Comparison of ENCODE assay signal across 1 cellular context in genomic region chr5:143258559-143259253, GRCh38.
A peak's percentile ranks its signal among the peaks of the same experiment; 100 is the strongest.
TF ChIP-seq lines count a peak whose summit lies in the region.

No MANE protein-coding gene starts in this region.

TF ChIP-seq in IMR-90, 13 proteins besides CTCF, POLR2A, EP300 and RAD21:
- TF ChIP-seq FOS (IDR thresholded peaks at IDR 0.05; ENCODE audit: low read depth, low read length) (peak; percentile 31; the same call in 1 of the 2 replicates), MXI1 (IDR thresholded peaks at IDR 0.05; ENCODE audit: borderline replicate concordance, low read depth, low read length) (no peak), BHLHE40 (IDR thresholded peaks at IDR 0.05; ENCODE audit: low read depth, low read length) (0 out of 2 replicates have a peak, but pooled peaks have one; percentile 32)
